1 cellular context compared by ENCODE assay signal in the genomic region with DNA sequence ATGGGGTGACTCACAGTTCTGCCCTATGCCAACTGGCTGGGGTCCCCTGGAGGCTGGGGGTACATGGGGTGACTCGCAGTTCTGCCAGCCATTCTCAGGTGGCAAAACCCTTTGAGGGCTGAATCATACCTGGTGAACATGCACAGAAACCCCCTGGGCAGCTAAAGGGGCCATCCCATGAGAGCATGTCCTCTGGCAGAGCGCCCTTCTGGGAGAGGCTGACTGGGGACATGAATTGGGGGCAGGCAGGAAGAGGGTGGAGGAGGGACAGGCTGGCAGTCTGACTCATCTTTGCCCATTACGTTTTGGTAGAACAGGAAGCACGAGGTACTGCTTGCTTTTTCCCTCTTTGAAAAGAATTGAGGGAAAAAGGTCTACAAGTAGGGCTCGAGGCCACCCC.
A peak's percentile ranks its signal among the peaks of the same experiment; 100 is the strongest.
TF ChIP-seq lines count a peak whose summit lies in the region.

No MANE protein-coding gene starts in this region.

TF ChIP-seq in SK-N-SH, 30 proteins besides CTCF, POLR2A, EP300 and RAD21 (continued from another document):
- TF ChIP-seq, protein P1, sequence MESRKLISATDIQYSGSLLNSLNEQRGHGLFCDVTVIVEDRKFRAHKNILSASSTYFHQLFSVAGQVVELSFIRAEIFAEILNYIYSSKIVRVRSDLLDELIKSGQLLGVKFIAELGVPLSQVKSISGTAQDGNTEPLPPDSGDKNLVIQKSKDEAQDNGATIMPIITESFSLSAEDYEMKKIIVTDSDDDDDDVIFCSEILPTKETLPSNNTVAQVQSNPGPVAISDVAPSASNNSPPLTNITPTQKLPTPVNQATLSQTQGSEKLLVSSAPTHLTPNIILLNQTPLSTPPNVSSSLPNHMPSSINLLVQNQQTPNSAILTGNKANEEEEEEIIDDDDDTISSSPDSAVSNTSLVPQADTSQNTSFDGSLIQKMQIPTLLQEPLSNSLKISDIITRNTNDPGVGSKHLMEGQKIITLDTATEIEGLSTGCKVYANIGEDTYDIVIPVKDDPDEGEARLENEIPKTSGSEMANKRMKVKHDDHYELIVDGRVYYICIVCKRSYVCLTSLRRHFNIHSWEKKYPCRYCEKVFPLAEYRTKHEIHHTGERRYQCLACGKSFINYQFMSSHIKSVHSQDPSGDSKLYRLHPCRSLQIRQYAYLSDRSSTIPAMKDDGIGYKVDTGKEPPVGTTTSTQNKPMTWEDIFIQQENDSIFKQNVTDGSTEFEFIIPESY (IDR thresholded peaks at IDR 0.05; ENCODE audit: borderline replicate concordance, low read depth), result no peak
- peak; percentile 39; the same call in 1 of the 2 replicates for TF ChIP-seq NFIC (IDR thresholded peaks at IDR 0.05; ENCODE audit: borderline replicate concordance)
- peak; percentile 40; the same call in 1 of the 2 replicates for TF ChIP-seq FOSL2 (IDR thresholded peaks at IDR 0.05; ENCODE audit: borderline replicate concordance, low read depth)
